Comparison of ENCODE assay signal across 1 cellular context in the genomic region with DNA sequence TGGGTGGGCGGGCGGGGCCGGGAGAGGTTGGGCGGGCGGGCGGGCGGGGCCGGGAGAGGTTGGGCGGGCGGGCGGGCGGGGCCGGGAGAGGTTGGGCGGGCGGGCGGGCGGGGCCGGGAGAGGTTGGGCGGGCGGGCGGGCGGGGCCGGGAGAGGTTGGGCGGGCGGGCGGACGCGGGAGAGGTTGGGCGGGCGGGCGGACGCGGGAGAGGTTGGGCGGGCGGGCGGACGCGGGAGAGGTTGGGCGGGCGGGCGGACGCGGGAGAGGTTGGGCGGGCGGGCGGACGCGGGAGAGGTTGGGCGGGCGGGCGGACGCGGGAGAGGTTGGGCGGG.
TF ChIP-seq lines count a peak whose summit lies in the region.

No MANE protein-coding gene starts in this region.

TF ChIP-seq in K562, 482 proteins besides CTCF, POLR2A, EP300 and RAD21:
- TF ChIP-seq, protein P1, sequence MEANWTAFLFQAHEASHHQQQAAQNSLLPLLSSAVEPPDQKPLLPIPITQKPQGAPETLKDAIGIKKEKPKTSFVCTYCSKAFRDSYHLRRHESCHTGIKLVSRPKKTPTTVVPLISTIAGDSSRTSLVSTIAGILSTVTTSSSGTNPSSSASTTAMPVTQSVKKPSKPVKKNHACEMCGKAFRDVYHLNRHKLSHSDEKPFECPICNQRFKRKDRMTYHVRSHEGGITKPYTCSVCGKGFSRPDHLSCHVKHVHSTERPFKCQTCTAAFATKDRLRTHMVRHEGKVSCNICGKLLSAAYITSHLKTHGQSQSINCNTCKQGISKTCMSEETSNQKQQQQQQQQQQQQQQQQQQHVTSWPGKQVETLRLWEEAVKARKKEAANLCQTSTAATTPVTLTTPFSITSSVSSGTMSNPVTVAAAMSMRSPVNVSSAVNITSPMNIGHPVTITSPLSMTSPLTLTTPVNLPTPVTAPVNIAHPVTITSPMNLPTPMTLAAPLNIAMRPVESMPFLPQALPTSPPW (CRISPR knock-in tag; IDR thresholded peaks at IDR 0.05), result peak; percentile 82
- TF ChIP-seq GABPA (tag; conservative IDR thresholded peaks at IDR 0.05; ENCODE audit: low read depth) (peak; percentile 85), ZNF584 (CRISPR knock-in tag; IDR thresholded peaks at IDR 0.05; ENCODE audit: low read depth) (0 out of 2 replicates have a peak, but pooled peaks have one; percentile 2), POLR2G (IDR thresholded peaks at IDR 0.05; ENCODE audit: low read depth, low read length) (peak; percentile 38; the same call in 1 of the 2 replicates)
TF ChIP-seq in K562: peak in this region for 4; not testable (repeated sequence) for 478.
